ENCODE assay signal across 1 cellular context in the genomic region with DNA sequence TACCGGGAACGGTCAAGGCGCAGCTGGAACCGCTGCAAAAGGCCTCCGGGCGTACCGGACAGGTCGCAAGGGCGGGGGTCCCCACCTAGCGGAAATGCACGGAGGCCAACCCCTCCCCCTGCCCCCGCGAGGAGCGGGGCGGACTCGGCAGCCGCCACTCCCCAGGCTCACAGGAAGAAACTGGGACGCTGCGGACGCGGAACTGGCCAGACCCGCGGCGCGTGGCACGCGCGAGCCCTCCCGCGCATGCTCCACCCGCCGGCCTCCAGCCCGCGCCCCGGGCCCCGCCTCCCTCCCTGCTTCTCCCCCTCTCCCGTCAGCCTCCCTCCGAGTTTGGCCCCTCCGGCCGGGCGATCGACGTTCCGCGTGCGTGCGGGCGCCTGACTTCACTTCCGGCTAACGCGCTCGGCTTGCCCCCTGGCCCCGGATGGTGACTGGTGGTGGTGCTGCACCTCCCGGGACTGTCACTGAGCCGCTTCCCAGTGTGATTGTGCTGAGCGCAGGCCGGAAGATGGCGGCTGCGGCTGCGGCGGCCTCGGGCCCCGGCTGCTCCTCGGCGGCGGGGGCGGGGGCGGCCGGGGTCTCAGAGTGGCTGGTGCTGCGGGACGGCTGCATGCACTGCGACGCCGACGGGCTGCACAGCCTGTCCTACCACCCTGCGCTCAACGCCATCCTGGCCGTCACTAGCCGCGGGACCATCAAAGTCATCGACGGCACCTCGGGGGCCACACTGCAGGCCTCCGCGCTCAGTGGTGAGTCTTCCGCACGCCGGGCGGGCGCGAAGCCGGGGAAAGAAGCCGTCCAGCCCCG.
TF ChIP-seq lines count a peak whose summit lies in the region.

A gene with protein sequence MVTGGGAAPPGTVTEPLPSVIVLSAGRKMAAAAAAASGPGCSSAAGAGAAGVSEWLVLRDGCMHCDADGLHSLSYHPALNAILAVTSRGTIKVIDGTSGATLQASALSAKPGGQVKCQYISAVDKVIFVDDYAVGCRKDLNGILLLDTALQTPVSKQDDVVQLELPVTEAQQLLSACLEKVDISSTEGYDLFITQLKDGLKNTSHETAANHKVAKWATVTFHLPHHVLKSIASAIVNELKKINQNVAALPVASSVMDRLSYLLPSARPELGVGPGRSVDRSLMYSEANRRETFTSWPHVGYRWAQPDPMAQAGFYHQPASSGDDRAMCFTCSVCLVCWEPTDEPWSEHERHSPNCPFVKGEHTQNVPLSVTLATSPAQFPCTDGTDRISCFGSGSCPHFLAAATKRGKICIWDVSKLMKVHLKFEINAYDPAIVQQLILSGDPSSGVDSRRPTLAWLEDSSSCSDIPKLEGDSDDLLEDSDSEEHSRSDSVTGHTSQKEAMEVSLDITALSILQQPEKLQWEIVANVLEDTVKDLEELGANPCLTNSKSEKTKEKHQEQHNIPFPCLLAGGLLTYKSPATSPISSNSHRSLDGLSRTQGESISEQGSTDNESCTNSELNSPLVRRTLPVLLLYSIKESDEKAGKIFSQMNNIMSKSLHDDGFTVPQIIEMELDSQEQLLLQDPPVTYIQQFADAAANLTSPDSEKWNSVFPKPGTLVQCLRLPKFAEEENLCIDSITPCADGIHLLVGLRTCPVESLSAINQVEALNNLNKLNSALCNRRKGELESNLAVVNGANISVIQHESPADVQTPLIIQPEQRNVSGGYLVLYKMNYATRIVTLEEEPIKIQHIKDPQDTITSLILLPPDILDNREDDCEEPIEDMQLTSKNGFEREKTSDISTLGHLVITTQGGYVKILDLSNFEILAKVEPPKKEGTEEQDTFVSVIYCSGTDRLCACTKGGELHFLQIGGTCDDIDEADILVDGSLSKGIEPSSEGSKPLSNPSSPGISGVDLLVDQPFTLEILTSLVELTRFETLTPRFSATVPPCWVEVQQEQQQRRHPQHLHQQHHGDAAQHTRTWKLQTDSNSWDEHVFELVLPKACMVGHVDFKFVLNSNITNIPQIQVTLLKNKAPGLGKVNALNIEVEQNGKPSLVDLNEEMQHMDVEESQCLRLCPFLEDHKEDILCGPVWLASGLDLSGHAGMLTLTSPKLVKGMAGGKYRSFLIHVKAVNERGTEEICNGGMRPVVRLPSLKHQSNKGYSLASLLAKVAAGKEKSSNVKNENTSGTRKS (N-terminal part only) (plus strand): TSS at position 289 of the 810 bp plus-strand sequence. CDS start 139 bp downstream, at position 428.

TF ChIP-seq in K562, 482 proteins besides CTCF, POLR2A, EP300 and RAD21 (continued from another document and continues in another):
- TF ChIP-seq, protein P1, sequence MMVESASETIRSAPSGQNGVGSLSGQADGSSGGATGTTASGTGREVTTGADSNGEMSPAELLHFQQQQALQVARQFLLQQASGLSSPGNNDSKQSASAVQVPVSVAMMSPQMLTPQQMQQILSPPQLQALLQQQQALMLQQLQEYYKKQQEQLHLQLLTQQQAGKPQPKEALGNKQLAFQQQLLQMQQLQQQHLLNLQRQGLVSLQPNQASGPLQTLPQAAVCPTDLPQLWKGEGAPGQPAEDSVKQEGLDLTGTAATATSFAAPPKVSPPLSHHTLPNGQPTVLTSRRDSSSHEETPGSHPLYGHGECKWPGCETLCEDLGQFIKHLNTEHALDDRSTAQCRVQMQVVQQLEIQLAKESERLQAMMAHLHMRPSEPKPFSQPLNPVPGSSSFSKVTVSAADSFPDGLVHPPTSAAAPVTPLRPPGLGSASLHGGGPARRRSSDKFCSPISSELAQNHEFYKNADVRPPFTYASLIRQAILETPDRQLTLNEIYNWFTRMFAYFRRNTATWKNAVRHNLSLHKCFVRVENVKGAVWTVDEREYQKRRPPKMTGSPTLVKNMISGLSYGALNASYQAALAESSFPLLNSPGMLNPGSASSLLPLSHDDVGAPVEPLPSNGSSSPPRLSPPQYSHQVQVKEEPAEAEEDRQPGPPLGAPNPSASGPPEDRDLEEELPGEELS (CRISPR knock-in tag; IDR thresholded peaks at IDR 0.05; ENCODE audit: borderline replicate concordance): no peak
- TF ChIP-seq ASH1L (IDR thresholded peaks at IDR 0.05; ENCODE audit: borderline replicate concordance, low read depth, partially characterized antibody) (no peak), U2AF1 (optimal IDR thresholded peaks at IDR 0.05; ENCODE audit: low read depth, low read length) (peak; percentile 77), GTF2E2 (tag; IDR thresholded peaks at IDR 0.05) (no peak; the same call in 1 of the 2 replicates), ZNF408 (CRISPR knock-in tag; IDR thresholded peaks at IDR 0.05; ENCODE audit: low read depth) (no peak), NR2F6 (CRISPR knock-in tag; IDR thresholded peaks at IDR 0.05) (no peak), ZNF586 (CRISPR knock-in tag; conservative IDR thresholded peaks at IDR 0.05) (no peak), SETDB1 (IDR thresholded peaks at IDR 0.05; ENCODE audit: low read length) (no peak), NRF1 (conservative IDR thresholded peaks at IDR 0.05 in 1 of 2, IDR thresholded peaks at IDR 0.05 in 1 of 2) (peak; percentile 97), ZNF57 (CRISPR knock-in tag; IDR thresholded peaks at IDR 0.05) (no peak), KDM2B (CRISPR knock-in tag; IDR thresholded peaks at IDR 0.05) (peak; percentile 60; the same call in 1 of the 2 replicates), FUS (optimal IDR thresholded peaks at IDR 0.05; ENCODE audit: low read depth, low read length) (peak; percentile 58), NFE2 (IDR thresholded peaks at IDR 0.05; ENCODE audit: low read depth) (no peak), U2AF2 (optimal IDR thresholded peaks at IDR 0.05; ENCODE audit: low read depth, low read length) (no peak), NFIC (IDR thresholded peaks at IDR 0.05) (peak; percentile 7), SMAD3 (CRISPR knock-in tag; conservative IDR thresholded peaks at IDR 0.05) (0 out of 2 replicates have a peak, but pooled peaks have one; percentile 62), NFYB (IDR thresholded peaks at IDR 0.05; ENCODE audit: extremely low read depth, insufficient read length) (no peak), TCFL5 (CRISPR knock-in tag; conservative IDR thresholded peaks at IDR 0.05) (no peak), FOXA1 (IDR thresholded peaks at IDR 0.05; ENCODE audit: borderline replicate concordance) (no peak), ZFP36 (IDR thresholded peaks at IDR 0.05; ENCODE audit: low read depth, low read length, partially characterized antibody) (no peak), JUN (IDR thresholded peaks at IDR 0.05; ENCODE audit: borderline replicate concordance, low read depth, low read length) (peak; percentile 59; the same call in 1 of the 2 replicates), JUN (CRISPR knock-in tag; IDR thresholded peaks at IDR 0.05; ENCODE audit: borderline replicate concordance) (no peak), SUPT5H (IDR thresholded peaks at IDR 0.05) (peak; percentile 92), ZNF778 (CRISPR knock-in tag; IDR thresholded peaks at IDR 0.05) (no peak), KLF1 (tag; IDR thresholded peaks at IDR 0.05) (no peak), NEUROD1 (IDR thresholded peaks at IDR 0.05; ENCODE audit: borderline replicate concordance, low read depth, low read length, partially characterized antibody) (peak; percentile 60), RBFOX2 (IDR thresholded peaks at IDR 0.05; ENCODE audit: low read depth, low read length) (peak; percentile 98), ZBED1 (IDR thresholded peaks at IDR 0.05) (no peak; the same call in 1 of the 2 replicates), SMARCA5 (IDR thresholded peaks at IDR 0.05) (no peak), MECOM (CRISPR knock-in tag; IDR thresholded peaks at IDR 0.05) (no peak), RCOR1 (IDR thresholded peaks at IDR 0.05; ENCODE audit: borderline replicate concordance in 1 of 2, low read depth in 2 of 2, low read length in 2 of 2) (peak in 1 of 2 experiments; percentile 62; a peak in 2 of 4 replicates), PCBP2 (IDR thresholded peaks at IDR 0.05; ENCODE audit: low read depth, low read length, poor library complexity, severe bottlenecking) (no peak), DDX20 (tag; IDR thresholded peaks at IDR 0.05; ENCODE audit: low read depth) (no peak), HNRNPLL (IDR thresholded peaks at IDR 0.05; ENCODE audit: low read depth, low read length, poor library complexity, severe bottlenecking) (peak; percentile 78)
- TF ChIP-seq, protein P2, sequence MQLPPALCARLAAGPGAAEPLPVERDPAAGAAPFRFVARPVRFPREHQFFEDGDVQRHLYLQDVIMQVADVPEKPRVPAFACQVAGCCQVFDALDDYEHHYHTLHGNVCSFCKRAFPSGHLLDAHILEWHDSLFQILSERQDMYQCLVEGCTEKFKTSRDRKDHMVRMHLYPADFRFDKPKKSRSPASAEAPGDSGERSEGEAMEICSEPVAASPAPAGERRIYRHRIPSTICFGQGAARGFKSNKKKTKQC (CRISPR knock-in tag; IDR thresholded peaks at IDR 0.05): peak; percentile 82
- TF ChIP-seq, protein P3, sequence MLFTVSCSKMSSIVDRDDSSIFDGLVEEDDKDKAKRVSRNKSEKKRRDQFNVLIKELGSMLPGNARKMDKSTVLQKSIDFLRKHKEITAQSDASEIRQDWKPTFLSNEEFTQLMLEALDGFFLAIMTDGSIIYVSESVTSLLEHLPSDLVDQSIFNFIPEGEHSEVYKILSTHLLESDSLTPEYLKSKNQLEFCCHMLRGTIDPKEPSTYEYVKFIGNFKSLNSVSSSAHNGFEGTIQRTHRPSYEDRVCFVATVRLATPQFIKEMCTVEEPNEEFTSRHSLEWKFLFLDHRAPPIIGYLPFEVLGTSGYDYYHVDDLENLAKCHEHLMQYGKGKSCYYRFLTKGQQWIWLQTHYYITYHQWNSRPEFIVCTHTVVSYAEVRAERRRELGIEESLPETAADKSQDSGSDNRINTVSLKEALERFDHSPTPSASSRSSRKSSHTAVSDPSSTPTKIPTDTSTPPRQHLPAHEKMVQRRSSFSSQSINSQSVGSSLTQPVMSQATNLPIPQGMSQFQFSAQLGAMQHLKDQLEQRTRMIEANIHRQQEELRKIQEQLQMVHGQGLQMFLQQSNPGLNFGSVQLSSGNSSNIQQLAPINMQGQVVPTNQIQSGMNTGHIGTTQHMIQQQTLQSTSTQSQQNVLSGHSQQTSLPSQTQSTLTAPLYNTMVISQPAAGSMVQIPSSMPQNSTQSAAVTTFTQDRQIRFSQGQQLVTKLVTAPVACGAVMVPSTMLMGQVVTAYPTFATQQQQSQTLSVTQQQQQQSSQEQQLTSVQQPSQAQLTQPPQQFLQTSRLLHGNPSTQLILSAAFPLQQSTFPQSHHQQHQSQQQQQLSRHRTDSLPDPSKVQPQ (CRISPR knock-in tag; IDR thresholded peaks at IDR 0.05; ENCODE audit: borderline replicate concordance): no peak
- TF ChIP-seq, protein P4, sequence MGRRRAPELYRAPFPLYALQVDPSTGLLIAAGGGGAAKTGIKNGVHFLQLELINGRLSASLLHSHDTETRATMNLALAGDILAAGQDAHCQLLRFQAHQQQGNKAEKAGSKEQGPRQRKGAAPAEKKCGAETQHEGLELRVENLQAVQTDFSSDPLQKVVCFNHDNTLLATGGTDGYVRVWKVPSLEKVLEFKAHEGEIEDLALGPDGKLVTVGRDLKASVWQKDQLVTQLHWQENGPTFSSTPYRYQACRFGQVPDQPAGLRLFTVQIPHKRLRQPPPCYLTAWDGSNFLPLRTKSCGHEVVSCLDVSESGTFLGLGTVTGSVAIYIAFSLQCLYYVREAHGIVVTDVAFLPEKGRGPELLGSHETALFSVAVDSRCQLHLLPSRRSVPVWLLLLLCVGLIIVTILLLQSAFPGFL (CRISPR knock-in tag; IDR thresholded peaks at IDR 0.05): no peak
- TF ChIP-seq, protein P5, sequence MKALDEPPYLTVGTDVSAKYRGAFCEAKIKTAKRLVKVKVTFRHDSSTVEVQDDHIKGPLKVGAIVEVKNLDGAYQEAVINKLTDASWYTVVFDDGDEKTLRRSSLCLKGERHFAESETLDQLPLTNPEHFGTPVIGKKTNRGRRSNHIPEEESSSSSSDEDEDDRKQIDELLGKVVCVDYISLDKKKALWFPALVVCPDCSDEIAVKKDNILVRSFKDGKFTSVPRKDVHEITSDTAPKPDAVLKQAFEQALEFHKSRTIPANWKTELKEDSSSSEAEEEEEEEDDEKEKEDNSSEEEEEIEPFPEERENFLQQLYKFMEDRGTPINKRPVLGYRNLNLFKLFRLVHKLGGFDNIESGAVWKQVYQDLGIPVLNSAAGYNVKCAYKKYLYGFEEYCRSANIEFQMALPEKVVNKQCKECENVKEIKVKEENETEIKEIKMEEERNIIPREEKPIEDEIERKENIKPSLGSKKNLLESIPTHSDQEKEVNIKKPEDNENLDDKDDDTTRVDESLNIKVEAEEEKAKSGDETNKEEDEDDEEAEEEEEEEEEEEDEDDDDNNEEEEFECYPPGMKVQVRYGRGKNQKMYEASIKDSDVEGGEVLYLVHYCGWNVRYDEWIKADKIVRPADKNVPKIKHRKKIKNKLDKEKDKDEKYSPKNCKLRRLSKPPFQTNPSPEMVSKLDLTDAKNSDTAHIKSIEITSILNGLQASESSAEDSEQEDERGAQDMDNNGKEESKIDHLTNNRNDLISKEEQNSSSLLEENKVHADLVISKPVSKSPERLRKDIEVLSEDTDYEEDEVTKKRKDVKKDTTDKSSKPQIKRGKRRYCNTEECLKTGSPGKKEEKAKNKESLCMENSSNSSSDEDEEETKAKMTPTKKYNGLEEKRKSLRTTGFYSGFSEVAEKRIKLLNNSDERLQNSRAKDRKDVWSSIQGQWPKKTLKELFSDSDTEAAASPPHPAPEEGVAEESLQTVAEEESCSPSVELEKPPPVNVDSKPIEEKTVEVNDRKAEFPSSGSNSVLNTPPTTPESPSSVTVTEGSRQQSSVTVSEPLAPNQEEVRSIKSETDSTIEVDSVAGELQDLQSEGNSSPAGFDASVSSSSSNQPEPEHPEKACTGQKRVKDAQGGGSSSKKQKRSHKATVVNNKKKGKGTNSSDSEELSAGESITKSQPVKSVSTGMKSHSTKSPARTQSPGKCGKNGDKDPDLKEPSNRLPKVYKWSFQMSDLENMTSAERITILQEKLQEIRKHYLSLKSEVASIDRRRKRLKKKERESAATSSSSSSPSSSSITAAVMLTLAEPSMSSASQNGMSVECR (CRISPR knock-in tag; IDR thresholded peaks at IDR 0.05): peak; percentile 86
- TF ChIP-seq, protein P6, sequence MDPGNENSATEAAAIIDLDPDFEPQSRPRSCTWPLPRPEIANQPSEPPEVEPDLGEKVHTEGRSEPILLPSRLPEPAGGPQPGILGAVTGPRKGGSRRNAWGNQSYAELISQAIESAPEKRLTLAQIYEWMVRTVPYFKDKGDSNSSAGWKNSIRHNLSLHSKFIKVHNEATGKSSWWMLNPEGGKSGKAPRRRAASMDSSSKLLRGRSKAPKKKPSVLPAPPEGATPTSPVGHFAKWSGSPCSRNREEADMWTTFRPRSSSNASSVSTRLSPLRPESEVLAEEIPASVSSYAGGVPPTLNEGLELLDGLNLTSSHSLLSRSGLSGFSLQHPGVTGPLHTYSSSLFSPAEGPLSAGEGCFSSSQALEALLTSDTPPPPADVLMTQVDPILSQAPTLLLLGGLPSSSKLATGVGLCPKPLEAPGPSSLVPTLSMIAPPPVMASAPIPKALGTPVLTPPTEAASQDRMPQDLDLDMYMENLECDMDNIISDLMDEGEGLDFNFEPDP (CRISPR knock-in tag; IDR thresholded peaks at IDR 0.05): no peak
- TF ChIP-seq, protein P7, sequence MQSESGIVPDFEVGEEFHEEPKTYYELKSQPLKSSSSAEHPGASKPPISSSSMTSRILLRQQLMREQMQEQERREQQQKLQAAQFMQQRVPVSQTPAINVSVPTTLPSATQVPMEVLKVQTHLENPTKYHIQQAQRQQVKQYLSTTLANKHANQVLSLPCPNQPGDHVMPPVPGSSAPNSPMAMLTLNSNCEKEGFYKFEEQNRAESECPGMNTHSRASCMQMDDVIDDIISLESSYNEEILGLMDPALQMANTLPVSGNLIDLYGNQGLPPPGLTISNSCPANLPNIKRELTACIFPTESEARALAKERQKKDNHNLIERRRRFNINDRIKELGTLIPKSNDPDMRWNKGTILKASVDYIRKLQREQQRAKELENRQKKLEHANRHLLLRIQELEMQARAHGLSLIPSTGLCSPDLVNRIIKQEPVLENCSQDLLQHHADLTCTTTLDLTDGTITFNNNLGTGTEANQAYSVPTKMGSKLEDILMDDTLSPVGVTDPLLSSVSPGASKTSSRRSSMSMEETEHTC (IDR thresholded peaks at IDR 0.05): 0 out of 2 replicates have a peak, but pooled peaks have one; percentile 8
- TF ChIP-seq, protein P8, sequence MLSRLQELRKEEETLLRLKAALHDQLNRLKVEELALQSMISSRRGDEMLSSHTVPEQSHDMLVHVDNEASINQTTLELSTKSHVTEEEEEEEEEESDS (CRISPR knock-in tag; IDR thresholded peaks at IDR 0.05): no peak
